ENCODE assay signal across 8 cellular contexts in genomic region chr11:5625281-5625680, GRCh38. TPM values are rescaled to one million over a fixed set of nuclear protein-coding genes. Genes with fewer than 3 reads are reported as not detected.
DNase-seq lines count a peak whose midpoint lies in the region; ATAC-seq and TF ChIP-seq lines count a peak whose summit lies in the region.

No MANE protein-coding gene starts in this region.

- H4K20me1 ChIP-seq in HCT116 (ENCODE audit: insufficient read depth): no peaks in the 10 kb centered on the region

- no peaks in the 10 kb centered on the region for H3K79me2 ChIP-seq in HCT116 (ENCODE audit: insufficient read depth, low read length)

- BruUV-seq in HCT116 (replicated peaks; lab: Mats Ljungman, UMichigan): no TSS peak

- peak overlapping the region; percentile 90 for H2AFZ ChIP-seq in HCT116 (ENCODE audit: low read depth, low read length, poor library complexity, severe bottlenecking)

- TF ChIP-seq CTCF in HCT116 (IDR thresholded peaks at IDR 0.05 in 2 of 3, conservative IDR thresholded peaks at IDR 0.05 in 1 of 3; ENCODE audit: borderline replicate concordance in 1 of 3, insufficient read depth in 1 of 3, low read depth in 2 of 3, low read length in 2 of 3) (no peak), spleen (IDR thresholded peaks at IDR 0.05 in 8 of 11, conservative IDR thresholded peaks at IDR 0.05 in 3 of 11) (no peak)
- no peak for TF ChIP-seq CTCF in activated CD8-positive, alpha-beta T cell treated with anti-CD3 and anti-CD28 coated beads for 36 hours (IDR thresholded peaks at IDR 0.05)

- H3K4me3 Mint-ChIP-seq in activated CD8-positive, alpha-beta T cell treated with anti-CD3 and anti-CD28 coated beads for 36 hours: peak overlapping the region; percentile 93

- no peak for TF ChIP-seq RAD21 in HCT116 (IDR thresholded peaks at IDR 0.05; ENCODE audit: low read depth)

- H3K27ac ChIP-seq in HCT116 (ENCODE audit: low read depth, low read length) (no peak overlapping the region), spleen (peak overlapping the region; percentile 63 to 93 (median 86))

- TF ChIP-seq POLR2A in HCT116 (IDR thresholded peaks at IDR 0.05; ENCODE audit: borderline replicate concordance, extremely low read depth, insufficient read depth, insufficient read length): no peak
- TF ChIP-seq POLR2A in spleen (IDR thresholded peaks at IDR 0.05): no peak

- 9 to 38% (median 29%) methylated on average over 4 of the region's 4 CpGs for WGBS in spleen, 5 donors

- ATAC-seq in HCT116: no peak
- no peak for ATAC-seq in activated CD8-positive, alpha-beta T cell treated with anti-CD3 and anti-CD28 coated beads for 36 hours
- ATAC-seq in left ventricle myocardium superior: peak; percentile 15
- no peak for ATAC-seq in GM21529 (IDR thresholded peaks at IDR 0.05; ENCODE audit: unreplicated experiment)
- ATAC-seq in GM18498 (IDR thresholded peaks at IDR 0.05; ENCODE audit: unreplicated experiment): no peak

- RAD21 ChIA-PET in HCT116 (lab: Charles Lee; ENCODE audit: low non-redundant PET in 1 of 2, low total read pairs in 2 of 2, uncharacterized antibody in 2 of 2, unreplicated experiment in 2 of 2): no interaction called here

- H3K9me3 Mint-ChIP-seq in activated CD8-positive, alpha-beta T cell treated with anti-CD3 and anti-CD28 coated beads for 36 hours: no peaks in the 10 kb centered on the region

- no peak for DNase-seq in HCT116 (ENCODE audit: low read depth, low spot score)
- DNase-seq in activated CD8-positive, alpha-beta T cell treated with anti-CD3 and anti-CD28 coated beads for 36 hours: peak; percentile 15
- no peak for DNase-seq in left ventricle myocardium superior
- no peak for DNase-seq in spleen
- DNase-seq in DMS 273 treated with DMSO at 0.1 percent for 48 hours (lab: John Stamatoyannopoulos, UW): no peak
- no peak for DNase-seq in activated CD4-positive, alpha-beta T cell treated with anti-CD3 and anti-CD28 coated beads for 1 hour

- H3K36me3 Mint-ChIP-seq in activated CD8-positive, alpha-beta T cell treated with anti-CD3 and anti-CD28 coated beads for 36 hours (ENCODE audit: low read depth): peaks cover 7% of the 10 kb centered on the region

- peak overlapping the region in 1 of 2 experiments; percentile 55; a peak in 2 of 4 replicates for H3K4me3 ChIP-seq in HCT116 (replicated peaks in 1 of 2; ENCODE audit: low read depth in 1 of 2, low read length in 2 of 2)
- peak overlapping the region; percentile 34 to 74 (median 56) for H3K4me3 ChIP-seq in spleen

- intact Hi-C loops in HCT116 (cut with micrococcal nuclease) (no loop called here), left ventricle myocardium superior (cut with micrococcal nuclease) (no loop called here), spleen (cut with DNase I; ENCODE audit: low total_unique reads) (loop anchor here (10.0 kb wide), 1 partner anchor 70 kb away; no protein-coding TSS in a partner anchor)
- intact Hi-C loops in activated CD8-positive, alpha-beta T cell treated with anti-CD3 and anti-CD28 coated beads for 36 hours (cut with micrococcal nuclease): loop anchor here (2.0 kb wide), 1 partner anchor 60 kb away; the partner anchor contains the start of gene TRIM5

- peaks cover 47% of the 10 kb centered on the region for H3K4me1 Mint-ChIP-seq in activated CD8-positive, alpha-beta T cell treated with anti-CD3 and anti-CD28 coated beads for 36 hours (ENCODE audit: low read depth)

- H3K9ac ChIP-seq in HCT116 (ENCODE audit: low read length): peak overlapping the region; percentile 44; the same call in 1 of the 2 replicates

- peak overlapping the region; percentile 95 for H3K27ac Mint-ChIP-seq in activated CD8-positive, alpha-beta T cell treated with anti-CD3 and anti-CD28 coated beads for 36 hours

- H3K4me2 ChIP-seq in HCT116 (ENCODE audit: low read length): peak overlapping the region; percentile 88

- CTCF ChIA-PET in HCT116 (lab: Charles Lee): no interaction called here
- CTCF ChIA-PET in activated CD8-positive, alpha-beta T cell treated with anti-CD3 and anti-CD28 coated beads for 36 hours (lab: Charles Lee): interaction anchor here (1.2 to 1.9 kb wide), 2 partner anchors 25 to 70 kb away, joined by 4 read pairs; no protein-coding TSS in a partner anchor

- H3K9me3 ChIP-seq in HCT116 (ENCODE audit: control insufficient read depth in 1 of 2, insufficient read depth in 1 of 2, low read depth in 1 of 2, low read length in 2 of 2) (no peaks in the 10 kb centered on the region), spleen (no peaks in the 10 kb centered on the region)

- no peaks in the 10 kb centered on the region for H3K27me3 ChIP-seq in HCT116 (ENCODE audit: insufficient read depth, low read length)
- no peaks in the 10 kb centered on the region for H3K27me3 ChIP-seq in spleen (replicated peaks in 1 of 7)

- H3K9me2 ChIP-seq in HCT116 (ENCODE audit: insufficient read depth): no peaks in the 10 kb centered on the region

- H3K4me1 ChIP-seq in HCT116 (ENCODE audit: control insufficient read depth in 1 of 2, insufficient read depth in 2 of 2, low read length in 2 of 2): peaks cover 4 to 12% of the 10 kb centered on the region in 2 experiments; a peak in 2 of 4 replicates
- H3K4me1 ChIP-seq in spleen: peaks cover 4 to 48% (median 29%) of the 10 kb centered on the region in 6 donors

- POLR2A ChIA-PET in HCT116 (lab: Charles Lee): no interaction called here
- POLR2A ChIA-PET in activated CD8-positive, alpha-beta T cell treated with anti-CD3 and anti-CD28 coated beads for 36 hours (lab: Charles Lee): interaction anchor here (1.6 kb wide), 1 partner anchor 65 kb away, joined by 9 read pairs; the partner anchor contains the start of gene TRIM22

- H3K36me3 ChIP-seq in HCT116 (ENCODE audit: control insufficient read depth in 1 of 2, insufficient read depth in 2 of 2, low read length in 2 of 2): no peaks in the 10 kb centered on the region
- H3K36me3 ChIP-seq in spleen: no peaks in the 10 kb centered on the region

- no peaks in the 10 kb centered on the region for H3K27me3 Mint-ChIP-seq in activated CD8-positive, alpha-beta T cell treated with anti-CD3 and anti-CD28 coated beads for 36 hours

TF ChIP-seq in HCT116, 20 proteins besides CTCF, POLR2A, EP300 and RAD21 (continues in another document):
- TF ChIP-seq JUND (IDR thresholded peaks at IDR 0.05): no peak
- TF ChIP-seq REST (IDR thresholded peaks at IDR 0.05; ENCODE audit: low read depth): no peak
- no peak for TF ChIP-seq SIN3A (IDR thresholded peaks at IDR 0.05; ENCODE audit: low read depth)
- no peak for TF ChIP-seq ZFX (IDR thresholded peaks at IDR 0.05)

RNA-seq across cellular contexts. Expression of gene TRIM34, which starts 0.5 kb away (rescaled TPM):
- total RNA-seq in HCT116 (2021; ENCODE audit: unreplicated experiment) (0.42 TPM), left ventricle myocardium superior (1.6 TPM), spleen (10 to 100 TPM; 13.7 to 21.8 (median 17.7) TPM)
- polyA plus RNA-seq in HCT116 (2012): 0.56 and 0.88 TPM in 2 replicates
- total RNA-seq in activated CD8-positive, alpha-beta T cell treated with anti-CD3 and anti-CD28 coated beads for 36 hours: 1 to 10 TPM; 8.5 to 9.3 TPM
- polyA plus RNA-seq in spleen: 10 to 100 TPM in 2 of 3 donors, 1 to 10 TPM in 1; 9.5 to 14.0 (median 10.5) TPM

RNA-seq across cellular contexts. Expression of gene TRIM6, which starts 28.8 kb away (rescaled TPM):
- total RNA-seq in HCT116 (2021; ENCODE audit: unreplicated experiment): 3.0 TPM
- 1.8 and 2.5 TPM in 2 replicates for polyA plus RNA-seq in HCT116 (2012)
- under 1 TPM; 0.32 to 0.47 TPM for total RNA-seq in activated CD8-positive, alpha-beta T cell treated with anti-CD3 and anti-CD28 coated beads for 36 hours
- 1.5 TPM for total RNA-seq in left ventricle myocardium superior
- 1 to 10 TPM; 1.4 to 6.1 (median 4.3) TPM for total RNA-seq in spleen
- 1 to 10 TPM in 2 of 3 donors, under 1 TPM in 1; 0.72 to 2.7 (median 1.1) TPM for polyA plus RNA-seq in spleen

RNA-seq across cellular contexts. Expression of gene OR52B6, which starts 44.6 kb away (rescaled TPM):
- total RNA-seq in HCT116 (2021; ENCODE audit: unreplicated experiment): not detected
- not detected in 2 replicates for polyA plus RNA-seq in HCT116 (2012)
- total RNA-seq in activated CD8-positive, alpha-beta T cell treated with anti-CD3 and anti-CD28 coated beads for 36 hours: not detected
- not detected for total RNA-seq in left ventricle myocardium superior
- total RNA-seq in spleen: not detected
- not detected for polyA plus RNA-seq in spleen

RNA-seq across cellular contexts. Expression of gene TRIM5, which starts 59.6 kb away (rescaled TPM):
- total RNA-seq in HCT116 (2021; ENCODE audit: unreplicated experiment) (13.7 TPM), left ventricle myocardium superior (6.8 TPM), spleen (10 to 100 TPM; 31.1 to 44.3 (median 34.2) TPM)
- polyA plus RNA-seq in HCT116 (2012): 9.9 and 12.0 TPM in 2 replicates
- 10 to 100 TPM; 21.5 TPM for total RNA-seq in activated CD8-positive, alpha-beta T cell treated with anti-CD3 and anti-CD28 coated beads for 36 hours
- polyA plus RNA-seq in spleen: 10 to 100 TPM in 1 of 3 donors, 1 to 10 TPM in 2; 7.8 to 13.6 (median 9.0) TPM

Comparison
In these comparisons a context has a peak if more than half of its experiments do, and no peak if none do; other contexts are left out.
1. intact Hi-C loops: an anchor here in activated CD8-positive, alpha-beta T cell treated with anti-CD3 and anti-CD28 coated beads for 36 hours (2.0 kb wide) and spleen (10.0 kb wide); none called in HCT116 and left ventricle myocardium superior.